ENCODE assay signal across 16 cellular contexts in genomic region chr2:130263606-130264005, GRCh38.
"Had no signal": no experiment of that assay in that cellular context is flagged by ENCODE, and none has a peak within 500 bp of the region (broad histone marks: within the 10 kb centered on the region; RNA-seq: fewer than 3 reads in every experiment).

No MANE protein-coding gene starts in this region.

- H3K4me2 ChIP-seq: smooth muscle cell had no signal

- H3K27ac ChIP-seq: heart left ventricle, pancreas, thyroid gland had no signal

- DNase-seq: effector memory CD4-positive, alpha-beta T cell; hippocampal formation; kidney glomerular epithelial cell; natural killer cell; nucleus accumbens; pancreas; right cardiac atrium; stimulated activated CD4-positive, alpha-beta T cell treated with anti-CD3 and anti-CD28 coated beads, Interleukin-2, amount 100 ng/mL, for 48 hours; stimulated activated naive CD4-positive, alpha-beta T cell treated with Interleukin-2 at 50 U/mL for 16 hours; thyroid gland had no signal

- H3K36me3 ChIP-seq: heart left ventricle, pancreas, thyroid gland had no signal

- H3K4me3 ChIP-seq: heart left ventricle, pancreas, smooth muscle cell, thyroid gland had no signal

- H3K27me3 ChIP-seq: thyroid gland had no signal

- FAIRE-seq: endometrium, frontal cortex, pancreas, urothelium cell line had no signal

- ATAC-seq: esophagus mucosa, heart left ventricle, natural killer cell, pancreas, right cardiac atrium had no signal

- H3K4me1 ChIP-seq: heart left ventricle, pancreas had no signal

- H3K9me3 ChIP-seq: heart left ventricle, pancreas, thyroid gland had no signal
